ENCODE assay signal across 8 cellular contexts in genomic region chr19:49641688-49642487, GRCh38. TPM values are rescaled to one million over a fixed set of nuclear protein-coding genes. Genes with fewer than 3 reads are reported as not detected.
DNase-seq lines count a peak whose midpoint lies in the region; ATAC-seq and TF ChIP-seq lines count a peak whose summit lies in the region.

Gene SCAF1 (plus strand): TSS chr19:49642209. CDS start chr19:49645027, 2,818 bp downstream.

- H3K36me3 Mint-ChIP-seq in activated T-cell treated with anti-CD3 and anti-CD28 coated beads, Interleukin-2, amount 50 U/mL, for 24 hours (ENCODE audit: low read depth), result peaks cover 47% of the 10 kb centered on the region

- in situ Hi-C loops in KBM-7 (cut with MboI; ENCODE audit: low pct_unique_long_range_greater_than_20kb, low sequenced_read_pairs), result no loop called here

- DNase-seq in DMS153 (lab: John Stamatoyannopoulos, UW), result peak; percentile 99
- DNase-seq in KBM-7, result peak; percentile 100
- DNase-seq in activated T-cell treated with anti-CD3 and anti-CD28 coated beads, Interleukin-2, amount 50 U/mL, for 24 hours, result peak; percentile 99
- DNase-seq in epithelial cell of proximal tubule (ENCODE audit: low read depth), result peak; percentile 82
- peak; percentile 99 for DNase-seq in mucosa of gallbladder (ENCODE audit: low spot score)
- DNase-seq in stimulated activated CD8-positive, alpha-beta memory T cell treated with anti-CD3 and anti-CD28 coated beads, Interleukin-4, amount 100 ng/mL, for 4 hours (ENCODE audit: low read depth in 2 of 2, low spot score in 1 of 2), result peak; percentile 95 to 99

- ATAC-seq in GM21619 (IDR thresholded peaks at IDR 0.05; ENCODE audit: unreplicated experiment), result peak; percentile 48

- H3K9me3 Mint-ChIP-seq in activated T-cell treated with anti-CD3 and anti-CD28 coated beads, Interleukin-2, amount 50 U/mL, for 24 hours, result no peaks in the 10 kb centered on the region

- peak within 1 kb of the TSS; percentile 100 for H3K27ac Mint-ChIP-seq in activated T-cell treated with anti-CD3 and anti-CD28 coated beads, Interleukin-2, amount 50 U/mL, for 24 hours

- H3K4me3 Mint-ChIP-seq in activated T-cell treated with anti-CD3 and anti-CD28 coated beads, Interleukin-2, amount 50 U/mL, for 24 hours, result peak within 1 kb of the TSS; percentile 99

- H3K4me1 Mint-ChIP-seq in activated T-cell treated with anti-CD3 and anti-CD28 coated beads, Interleukin-2, amount 50 U/mL, for 24 hours (ENCODE audit: low read depth), result peaks cover 55% of the 10 kb centered on the region

- H3K27me3 Mint-ChIP-seq in activated T-cell treated with anti-CD3 and anti-CD28 coated beads, Interleukin-2, amount 50 U/mL, for 24 hours, result no peaks in the 10 kb centered on the region

- TF ChIP-seq CTCF in epithelial cell of proximal tubule (conservative IDR thresholded peaks at IDR 0.05; ENCODE audit: low read depth, low read length), result no peak

- peak within 1 kb of the TSS; percentile 100 for H3K4me3 ChIP-seq in epithelial cell of proximal tubule (ENCODE audit: low read depth, low read length)

TF ChIP-seq in PFSK-1, 5 proteins besides CTCF, POLR2A, EP300 and RAD21:
- TF ChIP-seq TAF1 (IDR thresholded peaks at IDR 0.05; ENCODE audit: borderline replicate concordance, insufficient read depth, low read length), result peak; percentile 60; the same call in 1 of the 2 replicates
- TF ChIP-seq FOXP2 (optimal IDR thresholded peaks at IDR 0.05; ENCODE audit: borderline replicate concordance, extremely low read depth, extremely low read length, insufficient read depth), result peak; percentile 98
- no peak for TF ChIP-seq SIN3A (IDR thresholded peaks at IDR 0.05; ENCODE audit: borderline replicate concordance, insufficient read depth, low read length)
- no peak for TF ChIP-seq REST (IDR thresholded peaks at IDR 0.05; ENCODE audit: insufficient read depth in 1 of 2, low read depth in 2 of 2, low read length in 2 of 2)

RNA-seq across cellular contexts. Expression of gene SCAF1, which starts in this region (rescaled TPM):
- 79.8 TPM for polyA plus RNA-seq in PFSK-1 (2012; ENCODE audit: insufficient read length, low read depth)
- total RNA-seq in epithelial cell of proximal tubule (51.0 and 54.8 TPM in 2 replicates), mucosa of gallbladder (86.0 TPM)

Comparison
In these comparisons a context has a peak if more than half of its experiments do, and no peak if none do; other contexts are left out.
1. Peak in every context shown above with its lines: DNase-seq, ATAC-seq and H3K4me3 ChIP-seq.